Comparison of ENCODE assay signal across 1 cellular context in the genomic region with DNA sequence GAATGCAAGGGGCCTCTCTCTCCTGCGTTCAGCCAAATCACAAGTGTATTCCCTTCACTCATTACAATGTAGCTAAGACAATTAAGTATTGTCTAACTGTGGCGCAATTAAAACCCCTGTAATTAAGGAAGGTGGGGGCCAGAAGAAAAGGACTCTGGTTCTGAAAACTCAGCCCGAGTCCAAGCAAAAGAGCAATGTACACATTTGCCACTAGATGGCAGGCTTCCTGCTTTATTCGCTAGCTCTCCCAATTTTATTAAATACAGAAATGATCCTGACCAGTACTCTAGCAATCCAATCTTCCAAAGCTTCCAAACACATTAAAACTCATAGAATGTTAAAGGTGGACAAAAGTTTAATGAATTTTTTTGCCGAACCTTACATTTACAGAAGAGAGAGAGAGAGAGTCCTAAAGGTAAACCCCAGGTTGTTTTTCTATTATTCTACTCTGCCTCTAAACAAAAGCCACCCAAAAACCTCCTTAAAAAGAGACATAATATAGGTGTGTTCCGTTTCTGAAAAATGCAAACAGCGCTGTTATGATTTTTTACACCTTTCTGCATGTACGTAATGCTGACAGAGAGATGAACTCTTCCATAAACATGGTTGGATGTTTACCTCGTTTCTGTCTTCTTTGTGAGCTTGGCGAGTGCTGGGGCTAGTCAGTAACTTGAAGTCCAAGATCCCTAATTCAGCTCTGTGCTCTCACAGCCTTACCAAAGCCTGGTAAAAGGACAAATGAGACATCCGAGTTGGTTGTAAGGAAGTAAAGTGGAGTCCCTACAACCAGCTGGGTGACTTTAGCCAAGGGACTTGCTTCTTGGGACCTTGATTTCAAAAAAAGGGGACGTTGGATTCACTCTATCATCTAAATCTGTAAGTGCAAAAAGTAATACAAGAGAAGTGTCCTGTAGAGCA.
TF ChIP-seq lines count a peak whose summit lies in the region.

No MANE protein-coding gene starts in this region.

TF ChIP-seq in Ishikawa, 13 proteins besides CTCF, POLR2A, EP300 and RAD21 (continued from another document):
- TF ChIP-seq REST (IDR thresholded peaks at IDR 0.05; ENCODE audit: low read depth) (no peak), USF1 (IDR thresholded peaks at IDR 0.05) (no peak), TCF12 (IDR thresholded peaks at IDR 0.05; ENCODE audit: low read depth) (no peak), CEBPB (IDR thresholded peaks at IDR 0.05) (no peak), TAF1 (IDR thresholded peaks at IDR 0.05; ENCODE audit: low read depth) (no peak), MAX (IDR thresholded peaks at IDR 0.05) (no peak)
